21 cellular contexts compared by ENCODE assay signal in the genomic region with DNA sequence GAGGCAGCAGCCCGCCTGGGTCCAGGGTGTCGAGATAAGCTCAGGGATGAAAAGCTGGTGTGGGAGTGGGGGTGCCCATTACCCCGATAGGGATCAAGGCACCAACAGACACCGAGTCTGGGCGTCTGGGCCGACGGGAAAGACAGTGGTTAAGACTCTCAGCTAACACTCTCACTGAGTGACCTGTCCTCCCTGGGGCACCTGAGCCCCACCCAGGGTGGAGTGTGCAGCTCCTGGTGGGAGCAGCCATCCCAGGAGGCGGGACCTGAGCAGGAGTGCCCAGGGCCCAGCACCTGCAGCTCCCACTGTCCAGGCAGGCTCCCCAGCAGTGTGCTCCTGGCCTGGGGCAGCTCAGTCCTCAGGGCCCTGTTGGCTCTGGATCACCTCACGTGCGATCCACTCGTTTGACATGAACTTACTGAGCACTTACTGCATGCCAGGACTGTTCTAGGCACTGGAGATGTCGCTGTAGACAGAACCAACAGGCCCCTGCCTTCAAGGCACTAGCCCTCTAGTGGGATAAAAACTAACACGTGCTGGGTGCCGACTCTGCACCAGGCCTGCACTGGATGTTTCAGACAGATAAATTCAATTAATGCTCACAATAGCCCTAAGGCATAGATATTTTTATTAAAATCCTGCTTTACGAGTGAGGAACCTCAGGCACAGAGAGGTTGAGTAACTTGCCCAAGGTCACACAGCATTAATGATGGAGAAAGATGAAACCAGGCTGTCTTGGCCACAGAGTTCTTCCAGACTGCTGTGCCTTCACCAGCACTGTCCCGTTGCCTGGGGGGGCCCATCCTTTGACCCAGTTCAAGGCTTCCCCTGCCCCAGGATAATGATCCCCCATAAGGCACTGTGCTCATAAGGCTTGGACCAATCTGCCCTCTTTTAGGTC. TPM values are rescaled to one million over a fixed set of nuclear protein-coding genes. Genes with fewer than 3 reads are reported as not detected.
DNase-seq lines count a peak whose midpoint lies in the region; ATAC-seq, FAIRE-seq and TF ChIP-seq lines count a peak whose summit lies in the region.
"Had no signal": no experiment of that assay in that cellular context is flagged by ENCODE, and none has a peak within 500 bp of the region (broad histone marks: within the 10 kb centered on the region; RNA-seq: fewer than 3 reads in every experiment).

No MANE protein-coding gene starts in this region.

- WGBS in small intestine, 3 donors: 76 to 79% (median 78%) methylated on average over 16 of the region's 16 CpGs

- H3K4me1 ChIP-seq in HEK293 (ENCODE audit: control insufficient read depth, insufficient read depth, low read length) (no peaks in the 10 kb centered on the region), small intestine (ENCODE audit: control insufficient read depth in 2 of 2, insufficient read depth in 1 of 2, low read depth in 1 of 2, low read length in 1 of 2) (peaks cover 0 to 2% of the 10 kb centered on the region in 2 donors)

- DNase-seq in bronchial epithelial cell (ENCODE audit: low read depth) (no peak), islet precursor cell (peak; percentile 76), small intestine (peak; percentile 20), amygdala (lab: John Stamatoyannopoulos, UW) (no peak), immature natural killer cell (no peak)
- no peak for DNase-seq in activated CD8-positive, alpha-beta memory T cell treated with anti-CD3 and anti-CD28 coated beads for 24 hours
- DNase-seq: AML-193, Calu3, DMS79 treated with DMSO at 0.1 percent for 48 hours, HFFc6, NCI-H1105 treated with DMSO at 0.1 percent for 48 hours, NCI-H187, NCI-H2171 treated with DMSO at 0.1 percent for 48 hours, NCI-H510A treated with DMSO at 0.1 percent for 48 hours had no signal

- H3K36me3 ChIP-seq in HEK293 (ENCODE audit: control insufficient read depth in 2 of 2, insufficient read depth in 1 of 2, low read length in 2 of 2) (no peaks in the 10 kb centered on the region), bronchial epithelial cell (ENCODE audit: control insufficient read depth, insufficient read depth, low read length) (peaks cover 6% of the 10 kb centered on the region), small intestine (ENCODE audit: control insufficient read depth in 2 of 2, insufficient read depth in 2 of 2, low read length in 2 of 2) (no peaks in the 10 kb centered on the region)

- no peaks in the 10 kb centered on the region for H3K9me3 Mint-ChIP-seq in immature natural killer cell
- H3K9me3 Mint-ChIP-seq: HFFc6 had no signal

- no peak overlapping the region for H3K4me3 Mint-ChIP-seq in immature natural killer cell
- H3K4me3 Mint-ChIP-seq: HFFc6 had no signal

- ATAC-seq in HG03439 (IDR thresholded peaks at IDR 0.05; ENCODE audit: unreplicated experiment): no peak

- no peak overlapping the region for H3K4me3 ChIP-seq in HEK293 (ENCODE audit: low read depth, low read length)
- no peak overlapping the region for H3K4me3 ChIP-seq in bronchial epithelial cell (ENCODE audit: low read depth, low read length)
- no peak overlapping the region for H3K4me3 ChIP-seq in small intestine (ENCODE audit: low read depth in 1 of 2, low read length in 2 of 2)
- H3K4me3 ChIP-seq: GM23248 had no signal

- H3K4me1 Mint-ChIP-seq in immature natural killer cell: peaks cover 0 to 3% of the 10 kb centered on the region in 2 donors

- H3K36me3 Mint-ChIP-seq in immature natural killer cell: no peaks in the 10 kb centered on the region

- H3K27ac Mint-ChIP-seq in immature natural killer cell: no peak overlapping the region
- H3K27ac Mint-ChIP-seq: HFFc6 had no signal

- peaks cover 0 to 3% (median 3%) of the 10 kb centered on the region in 3 donors for H3K27me3 Mint-ChIP-seq in immature natural killer cell (ENCODE audit: low read depth in 3 of 3)

- CTCF ChIA-PET in HEK293 (lab: Yijun Ruan, JAX): interaction anchor here (0.7 kb wide), 1 partner anchor 15 kb away, joined by 3 read pairs; no protein-coding TSS in a partner anchor

- H3K27me3 ChIP-seq in bronchial epithelial cell (ENCODE audit: control insufficient read depth, insufficient read depth, low read length) (no peaks in the 10 kb centered on the region), small intestine (ENCODE audit: control insufficient read depth in 2 of 2, insufficient read depth in 2 of 2, low read length in 2 of 2) (no peaks in the 10 kb centered on the region)

- FAIRE-seq in bronchial epithelial cell (lab: Jason Lieb, UNC) (peak; percentile 23), small intestine (lab: Jason Lieb, UNC) (no peak)
- FAIRE-seq: G401.6 had no signal

- no peaks in the 10 kb centered on the region for H3K9me3 ChIP-seq in HEK293 (ENCODE audit: control insufficient read depth, insufficient read depth, low read depth, low read length)
- peaks cover 2% of the 10 kb centered on the region for H3K9me3 ChIP-seq in small intestine (ENCODE audit: control insufficient read depth, low read depth)

- POLR2A ChIA-PET in HEK293 (lab: Yijun Ruan, JAX): no interaction called here

- H3K27ac ChIP-seq in HEK293 (ENCODE audit: extremely low read depth, low read depth, low read length): no peak overlapping the region
- H3K27ac ChIP-seq in small intestine (ENCODE audit: low read depth in 1 of 2, low read length in 1 of 2): no peak overlapping the region
- H3K27ac ChIP-seq: GM23248, HL-60, KMS-11 had no signal

- TF ChIP-seq CTCF in HEK293 (tag by site-specific recombination; IDR thresholded peaks at IDR 0.05) (no peak), bronchial epithelial cell (IDR thresholded peaks at IDR 0.05; ENCODE audit: insufficient read depth, low read length, severe bottlenecking) (no peak)

TF ChIP-seq in HEK293, 187 proteins besides CTCF, POLR2A, EP300 and RAD21:
- TF ChIP-seq, protein P1, sequence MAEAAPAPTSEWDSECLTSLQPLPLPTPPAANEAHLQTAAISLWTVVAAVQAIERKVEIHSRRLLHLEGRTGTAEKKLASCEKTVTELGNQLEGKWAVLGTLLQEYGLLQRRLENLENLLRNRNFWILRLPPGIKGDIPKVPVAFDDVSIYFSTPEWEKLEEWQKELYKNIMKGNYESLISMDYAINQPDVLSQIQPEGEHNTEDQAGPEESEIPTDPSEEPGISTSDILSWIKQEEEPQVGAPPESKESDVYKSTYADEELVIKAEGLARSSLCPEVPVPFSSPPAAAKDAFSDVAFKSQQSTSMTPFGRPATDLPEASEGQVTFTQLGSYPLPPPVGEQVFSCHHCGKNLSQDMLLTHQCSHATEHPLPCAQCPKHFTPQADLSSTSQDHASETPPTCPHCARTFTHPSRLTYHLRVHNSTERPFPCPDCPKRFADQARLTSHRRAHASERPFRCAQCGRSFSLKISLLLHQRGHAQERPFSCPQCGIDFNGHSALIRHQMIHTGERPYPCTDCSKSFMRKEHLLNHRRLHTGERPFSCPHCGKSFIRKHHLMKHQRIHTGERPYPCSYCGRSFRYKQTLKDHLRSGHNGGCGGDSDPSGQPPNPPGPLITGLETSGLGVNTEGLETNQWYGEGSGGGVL (tag by site-specific recombination; IDR thresholded peaks at IDR 0.05): no peak
- TF ChIP-seq, protein P2, sequence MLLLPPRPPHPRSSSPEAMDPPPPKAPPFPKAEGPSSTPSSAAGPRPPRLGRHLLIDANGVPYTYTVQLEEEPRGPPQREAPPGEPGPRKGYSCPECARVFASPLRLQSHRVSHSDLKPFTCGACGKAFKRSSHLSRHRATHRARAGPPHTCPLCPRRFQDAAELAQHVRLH (tag by site-specific recombination; IDR thresholded peaks at IDR 0.05): 0 out of 2 replicates have a peak, but pooled peaks have one; percentile 18
- TF ChIP-seq ZNF768 (tag by site-specific recombination; IDR thresholded peaks at IDR 0.05): peak; percentile 94
TF ChIP-seq in HEK293: peak in this region for 2.

RNA-seq across cellular contexts. Expression of gene EVPLL, which starts 1.9 kb away (rescaled TPM):
- total RNA-seq in bronchial epithelial cell: 10.3 and 14.6 TPM in 2 replicates
- polyA plus RNA-seq in small intestine (under 1 TPM in 2 of 3 donors, not detected in 1; 0.54 to 0.67 TPM), immature natural killer cell (not detected)
- total RNA-seq: GM23248, HFFc6, RPMI7951 had no signal
- polyA plus RNA-seq: GM23248 had no signal

RNA-seq across cellular contexts. Expression of gene SHMT1, which starts 16.1 kb away (rescaled TPM):
- 15.3 and 15.5 TPM in 2 replicates for total RNA-seq in bronchial epithelial cell
- polyA plus RNA-seq in small intestine: 100 to 1,000 TPM in 1 of 3 donors, 10 to 100 TPM in 2; 62.1 to 202 (median 88.6) TPM
- polyA plus RNA-seq in immature natural killer cell: 10 to 100 TPM; 16.0 to 38.8 (median 29.1) TPM

Comparison
In these comparisons a context has a peak if more than half of its experiments do, and no peak if none do; other contexts are left out.
1. DNase-seq: peak in islet precursor cell (single experiment) and small intestine (single experiment); none in bronchial epithelial cell (single experiment), amygdala (0 of 56), immature natural killer cell (0 of 3) and activated CD8-positive, alpha-beta memory T cell treated with anti-CD3 and anti-CD28 coated beads for 24 hours (single experiment).